ENCODE assay signal across 1 cellular context in the genomic region with DNA sequence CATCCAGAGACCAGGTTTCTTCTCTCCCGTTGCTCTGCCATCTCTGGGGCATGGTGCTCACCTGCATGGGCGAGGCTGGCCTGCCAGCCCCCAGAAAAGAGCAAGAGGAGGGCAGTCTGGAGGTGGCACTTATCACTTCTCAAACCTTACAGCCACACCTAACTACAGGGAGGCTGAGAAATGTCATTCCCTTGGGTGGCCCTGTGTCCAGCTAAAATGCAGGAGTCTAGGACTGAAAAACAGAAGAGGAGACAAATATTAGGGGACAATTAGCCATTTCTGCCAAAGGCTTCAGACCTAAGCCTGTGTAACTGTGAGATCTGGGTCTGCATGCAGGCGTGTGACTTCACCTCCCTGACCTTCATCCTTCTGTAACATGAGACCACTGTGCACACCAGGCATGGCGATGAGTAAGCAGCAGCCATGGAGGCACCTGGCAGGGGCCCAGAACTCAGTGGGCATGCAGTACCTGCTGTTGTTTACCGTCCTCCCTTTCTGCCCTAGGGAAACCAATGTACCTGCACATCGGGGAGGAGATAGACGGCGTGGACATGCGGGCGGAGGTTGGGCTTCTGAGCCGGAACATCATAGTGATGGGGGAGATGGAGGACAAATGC.
TF ChIP-seq lines count a peak whose summit lies in the region.

No MANE protein-coding gene starts in this region.

TF ChIP-seq in HEK293, 187 proteins besides CTCF, POLR2A, EP300 and RAD21 (continued from another document and continues in another):
- TF ChIP-seq, protein P1, sequence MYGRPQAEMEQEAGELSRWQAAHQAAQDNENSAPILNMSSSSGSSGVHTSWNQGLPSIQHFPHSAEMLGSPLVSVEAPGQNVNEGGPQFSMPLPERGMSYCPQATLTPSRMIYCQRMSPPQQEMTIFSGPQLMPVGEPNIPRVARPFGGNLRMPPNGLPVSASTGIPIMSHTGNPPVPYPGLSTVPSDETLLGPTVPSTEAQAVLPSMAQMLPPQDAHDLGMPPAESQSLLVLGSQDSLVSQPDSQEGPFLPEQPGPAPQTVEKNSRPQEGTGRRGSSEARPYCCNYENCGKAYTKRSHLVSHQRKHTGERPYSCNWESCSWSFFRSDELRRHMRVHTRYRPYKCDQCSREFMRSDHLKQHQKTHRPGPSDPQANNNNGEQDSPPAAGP (tag by site-specific recombination; IDR thresholded peaks at IDR 0.05), result peak; percentile 65; the same call in 1 of the 2 replicates
- TF ChIP-seq PATZ1 (tag by site-specific recombination; IDR thresholded peaks at IDR 0.05), result 0 out of 2 replicates have a peak, but pooled peaks have one; percentile 53
- no peak for TF ChIP-seq ZNF423 (tag by site-specific recombination; IDR thresholded peaks at IDR 0.05)
- TF ChIP-seq MEIS1 (CRISPR knock-in tag; IDR thresholded peaks at IDR 0.05; ENCODE audit: borderline replicate concordance), result no peak
- no peak for TF ChIP-seq ZNF585B (tag by site-specific recombination; IDR thresholded peaks at IDR 0.05)
- TF ChIP-seq, protein P2, sequence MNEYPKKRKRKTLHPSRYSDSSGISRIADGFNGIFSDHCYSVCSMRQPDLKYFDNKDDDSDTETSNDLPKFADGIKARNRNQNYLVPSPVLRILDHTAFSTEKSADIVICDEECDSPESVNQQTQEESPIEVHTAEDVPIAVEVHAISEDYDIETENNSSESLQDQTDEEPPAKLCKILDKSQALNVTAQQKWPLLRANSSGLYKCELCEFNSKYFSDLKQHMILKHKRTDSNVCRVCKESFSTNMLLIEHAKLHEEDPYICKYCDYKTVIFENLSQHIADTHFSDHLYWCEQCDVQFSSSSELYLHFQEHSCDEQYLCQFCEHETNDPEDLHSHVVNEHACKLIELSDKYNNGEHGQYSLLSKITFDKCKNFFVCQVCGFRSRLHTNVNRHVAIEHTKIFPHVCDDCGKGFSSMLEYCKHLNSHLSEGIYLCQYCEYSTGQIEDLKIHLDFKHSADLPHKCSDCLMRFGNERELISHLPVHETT (tag by site-specific recombination; IDR thresholded peaks at IDR 0.05), result 0 out of 2 replicates have a peak, but pooled peaks have one; percentile 47
- no peak for TF ChIP-seq ZNF174 (tag by site-specific recombination; IDR thresholded peaks at IDR 0.05)
- peak; percentile 70 for TF ChIP-seq ZNF660 (tag by site-specific recombination; IDR thresholded peaks at IDR 0.05)
- TF ChIP-seq, protein P3, sequence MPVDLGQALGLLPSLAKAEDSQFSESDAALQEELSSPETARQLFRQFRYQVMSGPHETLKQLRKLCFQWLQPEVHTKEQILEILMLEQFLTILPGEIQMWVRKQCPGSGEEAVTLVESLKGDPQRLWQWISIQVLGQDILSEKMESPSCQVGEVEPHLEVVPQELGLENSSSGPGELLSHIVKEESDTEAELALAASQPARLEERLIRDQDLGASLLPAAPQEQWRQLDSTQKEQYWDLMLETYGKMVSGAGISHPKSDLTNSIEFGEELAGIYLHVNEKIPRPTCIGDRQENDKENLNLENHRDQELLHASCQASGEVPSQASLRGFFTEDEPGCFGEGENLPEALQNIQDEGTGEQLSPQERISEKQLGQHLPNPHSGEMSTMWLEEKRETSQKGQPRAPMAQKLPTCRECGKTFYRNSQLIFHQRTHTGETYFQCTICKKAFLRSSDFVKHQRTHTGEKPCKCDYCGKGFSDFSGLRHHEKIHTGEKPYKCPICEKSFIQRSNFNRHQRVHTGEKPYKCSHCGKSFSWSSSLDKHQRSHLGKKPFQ (tag by site-specific recombination; IDR thresholded peaks at IDR 0.05), result peak; percentile 87
- TF ChIP-seq ZNF140 (tag by site-specific recombination; IDR thresholded peaks at IDR 0.05), result no peak
- no peak for TF ChIP-seq ZNF416 (tag by site-specific recombination; IDR thresholded peaks at IDR 0.05)
- no peak for TF ChIP-seq REST (tag by site-specific recombination; IDR thresholded peaks at IDR 0.05)
- TF ChIP-seq ZNF555 (tag by site-specific recombination; conservative IDR thresholded peaks at IDR 0.05), result no peak
- TF ChIP-seq, protein P4, sequence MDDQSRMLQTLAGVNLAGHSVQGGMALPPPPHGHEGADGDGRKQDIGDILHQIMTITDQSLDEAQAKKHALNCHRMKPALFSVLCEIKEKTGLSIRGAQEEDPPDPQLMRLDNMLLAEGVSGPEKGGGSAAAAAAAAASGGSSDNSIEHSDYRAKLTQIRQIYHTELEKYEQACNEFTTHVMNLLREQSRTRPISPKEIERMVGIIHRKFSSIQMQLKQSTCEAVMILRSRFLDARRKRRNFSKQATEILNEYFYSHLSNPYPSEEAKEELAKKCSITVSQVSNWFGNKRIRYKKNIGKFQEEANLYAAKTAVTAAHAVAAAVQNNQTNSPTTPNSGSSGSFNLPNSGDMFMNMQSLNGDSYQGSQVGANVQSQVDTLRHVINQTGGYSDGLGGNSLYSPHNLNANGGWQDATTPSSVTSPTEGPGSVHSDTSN (CRISPR knock-in tag; IDR thresholded peaks at IDR 0.05), result no peak
- TF ChIP-seq RBAK (tag by site-specific recombination; IDR thresholded peaks at IDR 0.05), result no peak
- no peak for TF ChIP-seq ZNF362 (tag by site-specific recombination; IDR thresholded peaks at IDR 0.05)
- TF ChIP-seq, protein P5, sequence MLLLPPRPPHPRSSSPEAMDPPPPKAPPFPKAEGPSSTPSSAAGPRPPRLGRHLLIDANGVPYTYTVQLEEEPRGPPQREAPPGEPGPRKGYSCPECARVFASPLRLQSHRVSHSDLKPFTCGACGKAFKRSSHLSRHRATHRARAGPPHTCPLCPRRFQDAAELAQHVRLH (tag by site-specific recombination; IDR thresholded peaks at IDR 0.05), result no peak
- no peak for TF ChIP-seq ZNF175 (tag by site-specific recombination; IDR thresholded peaks at IDR 0.05)
- TF ChIP-seq, protein P6, sequence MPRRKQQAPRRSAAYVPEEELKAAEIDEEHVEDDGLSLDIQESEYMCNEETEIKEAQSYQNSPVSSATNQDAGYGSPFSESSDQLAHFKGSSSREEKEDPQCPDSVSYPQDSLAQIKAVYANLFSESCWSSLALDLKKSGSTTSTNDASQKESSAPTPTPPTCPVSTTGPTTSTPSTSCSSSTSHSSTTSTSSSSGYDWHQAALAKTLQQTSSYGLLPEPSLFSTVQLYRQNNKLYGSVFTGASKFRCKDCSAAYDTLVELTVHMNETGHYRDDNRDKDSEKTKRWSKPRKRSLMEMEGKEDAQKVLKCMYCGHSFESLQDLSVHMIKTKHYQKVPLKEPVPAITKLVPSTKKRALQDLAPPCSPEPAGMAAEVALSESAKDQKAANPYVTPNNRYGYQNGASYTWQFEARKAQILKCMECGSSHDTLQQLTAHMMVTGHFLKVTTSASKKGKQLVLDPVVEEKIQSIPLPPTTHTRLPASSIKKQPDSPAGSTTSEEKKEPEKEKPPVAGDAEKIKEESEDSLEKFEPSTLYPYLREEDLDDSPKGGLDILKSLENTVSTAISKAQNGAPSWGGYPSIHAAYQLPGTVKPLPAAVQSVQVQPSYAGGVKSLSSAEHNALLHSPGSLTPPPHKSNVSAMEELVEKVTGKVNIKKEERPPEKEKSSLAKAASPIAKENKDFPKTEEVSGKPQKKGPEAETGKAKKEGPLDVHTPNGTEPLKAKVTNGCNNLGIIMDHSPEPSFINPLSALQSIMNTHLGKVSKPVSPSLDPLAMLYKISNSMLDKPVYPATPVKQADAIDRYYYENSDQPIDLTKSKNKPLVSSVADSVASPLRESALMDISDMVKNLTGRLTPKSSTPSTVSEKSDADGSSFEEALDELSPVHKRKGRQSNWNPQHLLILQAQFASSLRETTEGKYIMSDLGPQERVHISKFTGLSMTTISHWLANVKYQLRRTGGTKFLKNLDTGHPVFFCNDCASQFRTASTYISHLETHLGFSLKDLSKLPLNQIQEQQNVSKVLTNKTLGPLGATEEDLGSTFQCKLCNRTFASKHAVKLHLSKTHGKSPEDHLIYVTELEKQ (tag by site-specific recombination; IDR thresholded peaks at IDR 0.05; ENCODE audit: borderline replicate concordance), result no peak
- no peak for TF ChIP-seq ZSCAN5A (tag by site-specific recombination; IDR thresholded peaks at IDR 0.05)
- no peak for TF ChIP-seq ZNF2 (tag by site-specific recombination; IDR thresholded peaks at IDR 0.05)
- TF ChIP-seq SP2 (tag by site-specific recombination; IDR thresholded peaks at IDR 0.05), result no peak
- TF ChIP-seq ZNF132 (tag by site-specific recombination; IDR thresholded peaks at IDR 0.05; ENCODE audit: borderline replicate concordance), result no peak
- TF ChIP-seq, protein P7, sequence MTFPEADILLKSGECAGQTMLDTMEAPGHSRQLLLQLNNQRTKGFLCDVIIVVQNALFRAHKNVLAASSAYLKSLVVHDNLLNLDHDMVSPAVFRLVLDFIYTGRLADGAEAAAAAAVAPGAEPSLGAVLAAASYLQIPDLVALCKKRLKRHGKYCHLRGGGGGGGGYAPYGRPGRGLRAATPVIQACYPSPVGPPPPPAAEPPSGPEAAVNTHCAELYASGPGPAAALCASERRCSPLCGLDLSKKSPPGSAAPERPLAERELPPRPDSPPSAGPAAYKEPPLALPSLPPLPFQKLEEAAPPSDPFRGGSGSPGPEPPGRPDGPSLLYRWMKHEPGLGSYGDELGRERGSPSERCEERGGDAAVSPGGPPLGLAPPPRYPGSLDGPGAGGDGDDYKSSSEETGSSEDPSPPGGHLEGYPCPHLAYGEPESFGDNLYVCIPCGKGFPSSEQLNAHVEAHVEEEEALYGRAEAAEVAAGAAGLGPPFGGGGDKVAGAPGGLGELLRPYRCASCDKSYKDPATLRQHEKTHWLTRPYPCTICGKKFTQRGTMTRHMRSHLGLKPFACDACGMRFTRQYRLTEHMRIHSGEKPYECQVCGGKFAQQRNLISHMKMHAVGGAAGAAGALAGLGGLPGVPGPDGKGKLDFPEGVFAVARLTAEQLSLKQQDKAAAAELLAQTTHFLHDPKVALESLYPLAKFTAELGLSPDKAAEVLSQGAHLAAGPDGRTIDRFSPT (tag by site-specific recombination; IDR thresholded peaks at IDR 0.05), result peak; percentile 55; the same call in 1 of the 2 replicates
- TF ChIP-seq ZSCAN4 (tag by site-specific recombination; IDR thresholded peaks at IDR 0.05), result no peak; the same call in 1 of the 2 replicates
- TF ChIP-seq ZNF202 (tag by site-specific recombination; IDR thresholded peaks at IDR 0.05; ENCODE audit: borderline replicate concordance), result no peak
- TF ChIP-seq KLF8 (tag by site-specific recombination; IDR thresholded peaks at IDR 0.05), result peak; percentile 67
- no peak for TF ChIP-seq ZNF239 (tag by site-specific recombination; IDR thresholded peaks at IDR 0.05)
- TF ChIP-seq ZBTB21 (tag by site-specific recombination; IDR thresholded peaks at IDR 0.05), result no peak
- no peak for TF ChIP-seq OSR2 (tag by site-specific recombination; IDR thresholded peaks at IDR 0.05)
- no peak for TF ChIP-seq ZNF501 (tag by site-specific recombination; IDR thresholded peaks at IDR 0.05)
